2 cellular contexts compared by ENCODE assay signal in the genomic region with DNA sequence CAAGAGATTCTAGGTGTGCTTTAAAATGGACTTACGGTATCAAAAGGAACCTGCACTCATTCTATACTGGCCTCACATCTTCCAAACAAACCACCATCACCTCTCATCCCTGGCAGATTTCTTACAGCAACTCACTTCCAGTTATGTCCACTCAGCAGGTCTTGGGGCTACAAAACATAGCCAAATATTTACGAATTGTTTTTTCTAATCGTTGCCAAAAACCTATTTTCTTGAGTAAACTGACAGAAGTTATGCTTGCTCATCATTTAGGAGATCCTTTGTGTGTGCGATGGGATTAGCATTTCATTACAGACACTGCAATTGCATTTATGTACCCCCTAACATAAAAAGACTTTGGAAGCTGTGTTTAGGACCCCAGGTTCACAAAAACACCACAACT.
TF ChIP-seq lines count a peak whose summit lies in the region.

No MANE protein-coding gene starts in this region.

TF ChIP-seq in SK-N-SH, 30 proteins besides CTCF, POLR2A, EP300 and RAD21:
- no peak for TF ChIP-seq MXI1 (IDR thresholded peaks at IDR 0.05; ENCODE audit: low read depth, low read length)
- TF ChIP-seq, protein P1, sequence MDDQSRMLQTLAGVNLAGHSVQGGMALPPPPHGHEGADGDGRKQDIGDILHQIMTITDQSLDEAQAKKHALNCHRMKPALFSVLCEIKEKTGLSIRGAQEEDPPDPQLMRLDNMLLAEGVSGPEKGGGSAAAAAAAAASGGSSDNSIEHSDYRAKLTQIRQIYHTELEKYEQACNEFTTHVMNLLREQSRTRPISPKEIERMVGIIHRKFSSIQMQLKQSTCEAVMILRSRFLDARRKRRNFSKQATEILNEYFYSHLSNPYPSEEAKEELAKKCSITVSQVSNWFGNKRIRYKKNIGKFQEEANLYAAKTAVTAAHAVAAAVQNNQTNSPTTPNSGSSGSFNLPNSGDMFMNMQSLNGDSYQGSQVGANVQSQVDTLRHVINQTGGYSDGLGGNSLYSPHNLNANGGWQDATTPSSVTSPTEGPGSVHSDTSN (IDR thresholded peaks at IDR 0.05) = no peak
- TF ChIP-seq RCOR1 (IDR thresholded peaks at IDR 0.05; ENCODE audit: low read length) = no peak
- no peak for TF ChIP-seq FOXM1 (IDR thresholded peaks at IDR 0.05; ENCODE audit: low read depth)
- no peak for TF ChIP-seq YY1 (IDR thresholded peaks at IDR 0.05; ENCODE audit: low read depth)

TF ChIP-seq in SK-N-SH treated with all-trans-retinoic acid at 6 μM for 48 hours, 23 proteins besides CTCF, POLR2A, EP300 and RAD21:
- no peak for TF ChIP-seq ISL1 (CRISPR knock-in tag; IDR thresholded peaks at IDR 0.05)
- TF ChIP-seq GLIS3 (CRISPR knock-in tag; IDR thresholded peaks at IDR 0.05) = no peak
- TF ChIP-seq ZNF70 (CRISPR knock-in tag; IDR thresholded peaks at IDR 0.05) = no peak
